In the genomic region with DNA sequence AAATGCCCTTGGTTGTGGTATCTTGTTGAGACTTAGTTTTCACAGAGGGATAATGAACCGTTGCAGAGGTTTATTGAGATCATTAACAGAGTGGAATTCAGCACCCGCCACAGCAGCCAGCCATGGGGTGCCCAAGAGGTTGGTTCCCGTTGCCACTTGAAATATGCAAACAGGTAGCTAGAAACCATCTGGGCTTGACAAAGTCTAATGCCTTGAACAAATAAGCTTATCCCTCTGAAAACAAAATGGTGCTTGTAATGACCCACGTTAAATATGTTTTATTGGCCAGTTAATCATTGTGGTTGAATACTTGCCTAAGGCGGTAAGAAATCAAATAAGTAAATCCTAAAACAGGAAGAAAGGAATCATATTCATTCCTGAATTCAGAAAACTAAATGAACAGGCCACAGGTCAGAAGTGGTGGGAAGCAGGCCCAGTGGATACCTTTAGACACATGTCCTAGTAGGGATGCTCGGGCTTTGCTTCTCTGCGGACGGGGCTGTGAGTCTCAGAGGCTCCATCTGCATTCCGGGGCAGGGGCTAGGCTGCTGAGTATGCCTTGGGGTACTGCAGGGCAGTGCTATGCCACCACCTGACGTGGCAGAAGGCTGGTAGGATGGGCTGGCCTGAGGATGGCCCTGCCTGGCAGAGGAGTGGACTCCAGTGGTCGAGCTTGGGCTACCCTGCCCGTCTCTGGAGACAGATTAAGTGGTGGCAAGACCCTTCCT, we compare ENCODE assay signal across 1 cellular context.
A peak's percentile ranks its signal among the peaks of the same experiment; 100 is the strongest.
TF ChIP-seq lines count a peak whose summit lies in the region.

No MANE protein-coding gene starts in this region.

TF ChIP-seq in HEK293, 187 proteins besides CTCF, POLR2A, EP300 and RAD21 (continued from another document):
- TF ChIP-seq, protein P1, sequence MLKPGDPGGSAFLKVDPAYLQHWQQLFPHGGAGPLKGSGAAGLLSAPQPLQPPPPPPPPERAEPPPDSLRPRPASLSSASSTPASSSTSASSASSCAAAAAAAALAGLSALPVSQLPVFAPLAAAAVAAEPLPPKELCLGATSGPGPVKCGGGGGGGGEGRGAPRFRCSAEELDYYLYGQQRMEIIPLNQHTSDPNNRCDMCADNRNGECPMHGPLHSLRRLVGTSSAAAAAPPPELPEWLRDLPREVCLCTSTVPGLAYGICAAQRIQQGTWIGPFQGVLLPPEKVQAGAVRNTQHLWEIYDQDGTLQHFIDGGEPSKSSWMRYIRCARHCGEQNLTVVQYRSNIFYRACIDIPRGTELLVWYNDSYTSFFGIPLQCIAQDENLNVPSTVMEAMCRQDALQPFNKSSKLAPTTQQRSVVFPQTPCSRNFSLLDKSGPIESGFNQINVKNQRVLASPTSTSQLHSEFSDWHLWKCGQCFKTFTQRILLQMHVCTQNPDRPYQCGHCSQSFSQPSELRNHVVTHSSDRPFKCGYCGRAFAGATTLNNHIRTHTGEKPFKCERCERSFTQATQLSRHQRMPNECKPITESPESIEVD (tag by site-specific recombination; IDR thresholded peaks at IDR 0.05) = peak; percentile 69; the same call in 1 of the 2 replicates
- TF ChIP-seq SCRT1 (tag by site-specific recombination; IDR thresholded peaks at IDR 0.05; ENCODE audit: borderline replicate concordance) (peak; percentile 74; the same call in 1 of the 2 replicates), FEZF1 (tag by site-specific recombination; IDR thresholded peaks at IDR 0.05) (peak; percentile 82), ZNF37A (tag by site-specific recombination; IDR thresholded peaks at IDR 0.05) (no peak), SCRT2 (tag by site-specific recombination; IDR thresholded peaks at IDR 0.05) (0 out of 2 replicates have a peak, but pooled peaks have one; percentile 31), ZFHX2 (tag by site-specific recombination; conservative IDR thresholded peaks at IDR 0.05) (no peak), OSR2 (tag by site-specific recombination; IDR thresholded peaks at IDR 0.05) (peak; percentile 86)
- TF ChIP-seq, protein P2, sequence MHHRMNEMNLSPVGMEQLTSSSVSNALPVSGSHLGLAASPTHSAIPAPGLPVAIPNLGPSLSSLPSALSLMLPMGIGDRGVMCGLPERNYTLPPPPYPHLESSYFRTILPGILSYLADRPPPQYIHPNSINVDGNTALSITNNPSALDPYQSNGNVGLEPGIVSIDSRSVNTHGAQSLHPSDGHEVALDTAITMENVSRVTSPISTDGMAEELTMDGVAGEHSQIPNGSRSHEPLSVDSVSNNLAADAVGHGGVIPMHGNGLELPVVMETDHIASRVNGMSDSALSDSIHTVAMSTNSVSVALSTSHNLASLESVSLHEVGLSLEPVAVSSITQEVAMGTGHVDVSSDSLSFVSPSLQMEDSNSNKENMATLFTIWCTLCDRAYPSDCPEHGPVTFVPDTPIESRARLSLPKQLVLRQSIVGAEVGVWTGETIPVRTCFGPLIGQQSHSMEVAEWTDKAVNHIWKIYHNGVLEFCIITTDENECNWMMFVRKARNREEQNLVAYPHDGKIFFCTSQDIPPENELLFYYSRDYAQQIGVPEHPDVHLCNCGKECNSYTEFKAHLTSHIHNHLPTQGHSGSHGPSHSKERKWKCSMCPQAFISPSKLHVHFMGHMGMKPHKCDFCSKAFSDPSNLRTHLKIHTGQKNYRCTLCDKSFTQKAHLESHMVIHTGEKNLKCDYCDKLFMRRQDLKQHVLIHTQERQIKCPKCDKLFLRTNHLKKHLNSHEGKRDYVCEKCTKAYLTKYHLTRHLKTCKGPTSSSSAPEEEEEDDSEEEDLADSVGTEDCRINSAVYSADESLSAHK (tag by site-specific recombination; IDR thresholded peaks at IDR 0.05) = peak; percentile 44; the same call in 1 of the 2 replicates
- TF ChIP-seq, protein P3, sequence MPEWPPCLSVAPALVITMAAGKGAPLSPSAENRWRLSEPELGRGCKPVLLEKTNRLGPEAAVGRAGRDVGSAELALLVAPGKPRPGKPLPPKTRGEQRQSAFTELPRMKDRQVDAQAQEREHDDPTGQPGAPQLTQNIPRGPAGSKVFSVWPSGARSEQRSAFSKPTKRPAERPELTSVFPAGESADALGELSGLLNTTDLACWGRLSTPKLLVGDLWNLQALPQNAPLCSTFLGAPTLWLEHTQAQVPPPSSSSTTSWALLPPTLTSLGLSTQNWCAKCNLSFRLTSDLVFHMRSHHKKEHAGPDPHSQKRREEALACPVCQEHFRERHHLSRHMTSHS (tag by site-specific recombination; IDR thresholded peaks at IDR 0.05) = no peak
- TF ChIP-seq, protein P4, sequence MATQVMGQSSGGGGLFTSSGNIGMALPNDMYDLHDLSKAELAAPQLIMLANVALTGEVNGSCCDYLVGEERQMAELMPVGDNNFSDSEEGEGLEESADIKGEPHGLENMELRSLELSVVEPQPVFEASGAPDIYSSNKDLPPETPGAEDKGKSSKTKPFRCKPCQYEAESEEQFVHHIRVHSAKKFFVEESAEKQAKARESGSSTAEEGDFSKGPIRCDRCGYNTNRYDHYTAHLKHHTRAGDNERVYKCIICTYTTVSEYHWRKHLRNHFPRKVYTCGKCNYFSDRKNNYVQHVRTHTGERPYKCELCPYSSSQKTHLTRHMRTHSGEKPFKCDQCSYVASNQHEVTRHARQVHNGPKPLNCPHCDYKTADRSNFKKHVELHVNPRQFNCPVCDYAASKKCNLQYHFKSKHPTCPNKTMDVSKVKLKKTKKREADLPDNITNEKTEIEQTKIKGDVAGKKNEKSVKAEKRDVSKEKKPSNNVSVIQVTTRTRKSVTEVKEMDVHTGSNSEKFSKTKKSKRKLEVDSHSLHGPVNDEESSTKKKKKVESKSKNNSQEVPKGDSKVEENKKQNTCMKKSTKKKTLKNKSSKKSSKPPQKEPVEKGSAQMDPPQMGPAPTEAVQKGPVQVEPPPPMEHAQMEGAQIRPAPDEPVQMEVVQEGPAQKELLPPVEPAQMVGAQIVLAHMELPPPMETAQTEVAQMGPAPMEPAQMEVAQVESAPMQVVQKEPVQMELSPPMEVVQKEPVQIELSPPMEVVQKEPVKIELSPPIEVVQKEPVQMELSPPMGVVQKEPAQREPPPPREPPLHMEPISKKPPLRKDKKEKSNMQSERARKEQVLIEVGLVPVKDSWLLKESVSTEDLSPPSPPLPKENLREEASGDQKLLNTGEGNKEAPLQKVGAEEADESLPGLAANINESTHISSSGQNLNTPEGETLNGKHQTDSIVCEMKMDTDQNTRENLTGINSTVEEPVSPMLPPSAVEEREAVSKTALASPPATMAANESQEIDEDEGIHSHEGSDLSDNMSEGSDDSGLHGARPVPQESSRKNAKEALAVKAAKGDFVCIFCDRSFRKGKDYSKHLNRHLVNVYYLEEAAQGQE (tag by site-specific recombination; IDR thresholded peaks at IDR 0.05) = no peak
- TF ChIP-seq, protein P5, sequence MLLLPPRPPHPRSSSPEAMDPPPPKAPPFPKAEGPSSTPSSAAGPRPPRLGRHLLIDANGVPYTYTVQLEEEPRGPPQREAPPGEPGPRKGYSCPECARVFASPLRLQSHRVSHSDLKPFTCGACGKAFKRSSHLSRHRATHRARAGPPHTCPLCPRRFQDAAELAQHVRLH (tag by site-specific recombination; IDR thresholded peaks at IDR 0.05) = no peak
- TF ChIP-seq, protein P6, sequence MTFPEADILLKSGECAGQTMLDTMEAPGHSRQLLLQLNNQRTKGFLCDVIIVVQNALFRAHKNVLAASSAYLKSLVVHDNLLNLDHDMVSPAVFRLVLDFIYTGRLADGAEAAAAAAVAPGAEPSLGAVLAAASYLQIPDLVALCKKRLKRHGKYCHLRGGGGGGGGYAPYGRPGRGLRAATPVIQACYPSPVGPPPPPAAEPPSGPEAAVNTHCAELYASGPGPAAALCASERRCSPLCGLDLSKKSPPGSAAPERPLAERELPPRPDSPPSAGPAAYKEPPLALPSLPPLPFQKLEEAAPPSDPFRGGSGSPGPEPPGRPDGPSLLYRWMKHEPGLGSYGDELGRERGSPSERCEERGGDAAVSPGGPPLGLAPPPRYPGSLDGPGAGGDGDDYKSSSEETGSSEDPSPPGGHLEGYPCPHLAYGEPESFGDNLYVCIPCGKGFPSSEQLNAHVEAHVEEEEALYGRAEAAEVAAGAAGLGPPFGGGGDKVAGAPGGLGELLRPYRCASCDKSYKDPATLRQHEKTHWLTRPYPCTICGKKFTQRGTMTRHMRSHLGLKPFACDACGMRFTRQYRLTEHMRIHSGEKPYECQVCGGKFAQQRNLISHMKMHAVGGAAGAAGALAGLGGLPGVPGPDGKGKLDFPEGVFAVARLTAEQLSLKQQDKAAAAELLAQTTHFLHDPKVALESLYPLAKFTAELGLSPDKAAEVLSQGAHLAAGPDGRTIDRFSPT (tag by site-specific recombination; IDR thresholded peaks at IDR 0.05) = 0 out of 2 replicates have a peak, but pooled peaks have one; percentile 5
